Comparison of ENCODE assay signal across 10 cellular contexts in genomic region chr1:153194331-153195050, GRCh38. TPM values are rescaled to one million over a fixed set of nuclear protein-coding genes. Genes with fewer than 3 reads are reported as not detected.
"Had no signal": no experiment of that assay in that cellular context is flagged by ENCODE, and none has a peak within 500 bp of the region (broad histone marks: within the 10 kb centered on the region; RNA-seq: fewer than 3 reads in every experiment).

No MANE protein-coding gene starts in this region.

- H3K4me3 ChIP-seq: GM23248, GM23338, HAP-1 had no signal

- H3K27ac ChIP-seq: GM23248 had no signal

- H3K9me3 ChIP-seq: HAP-1 had no signal

- DNase-seq: GM23248, GOT3, H7, H9, HCEC 1CT, HFFc6 had no signal

- H3K4me1 ChIP-seq: HAP-1 had no signal

- H3K36me3 ChIP-seq: HAP-1 had no signal

RNA-seq across cellular contexts. Expression of gene LELP1, which starts 8.7 kb away (rescaled TPM):
- total RNA-seq: GM23248, GM23338, H1, H4, H7, H9, HFFc6 had no signal

RNA-seq across cellular contexts. Expression of gene PRR9, which starts 22.9 kb away (rescaled TPM):
- total RNA-seq: GM23248, GM23338, H1, H4, H7, H9, HFFc6 had no signal

RNA-seq across cellular contexts. Expression of gene SPRR2G, which starts 43.8 kb away (rescaled TPM):
- total RNA-seq: GM23248, GM23338, H1, H4, H7, H9, HFFc6 had no signal
